Comparison of ENCODE assay signal across 8 cellular contexts in genomic region chr1:39955547-39956539, GRCh38. TPM values are rescaled to one million over a fixed set of nuclear protein-coding genes. Genes with fewer than 3 reads are reported as not detected.
A peak's percentile ranks its signal among the peaks of the same experiment; 100 is the strongest.
DNase-seq lines count a peak whose midpoint lies in the region; ATAC-seq and TF ChIP-seq lines count a peak whose summit lies in the region.

No MANE protein-coding gene starts in this region.

- H3K9me3 ChIP-seq in liver (ENCODE audit: control insufficient read depth in 4 of 4, low read length in 3 of 4) = no peaks in the 10 kb centered on the region

- H3K36me3 ChIP-seq in liver (ENCODE audit: control insufficient read depth in 4 of 4, insufficient read depth in 3 of 4, low read depth in 1 of 4, low read length in 3 of 4) = peaks cover 0 to 12% (median 4%) of the 10 kb centered on the region in 4 donors

- H3K27me3 ChIP-seq in liver (ENCODE audit: control insufficient read depth in 4 of 4, insufficient read depth in 4 of 4, low read length in 3 of 4) = no peaks in the 10 kb centered on the region

- WGBS in liver = 7% methylated on average over 36 of the region's 36 CpGs

- DNase-seq in GM12865 (ENCODE audit: low read depth) (peak; percentile 77), NCI-H1694 (lab: John Stamatoyannopoulos, UW) (peak; percentile 100), UCSD-AML1 (lab: John Stamatoyannopoulos, UW; ENCODE audit: unreplicated experiment) (peak; percentile 37), cardiac fibroblast (ENCODE audit: low read depth in 2 of 2) (peak; percentile 44 to 63), islet precursor cell (no peak)
- DNase-seq in stimulated activated CD8-positive, alpha-beta memory T cell treated with anti-CD3 and anti-CD28 coated beads, Interleukin-12 subunit alpha, Interleukin-12 subunit beta, amount 100 ng/mL, for 4 hours (ENCODE audit: low read depth) = peak; percentile 48

- TF ChIP-seq RAD21 in liver (IDR thresholded peaks at IDR 0.05) = no peak

- TF ChIP-seq CTCF in GM12865 (IDR thresholded peaks at IDR 0.05; ENCODE audit: insufficient read depth, low read depth, low read length, missing control alignments) (no peak), cardiac fibroblast (IDR thresholded peaks at IDR 0.05; ENCODE audit: low read depth, low read length) (no peak), liver (IDR thresholded peaks at IDR 0.05; ENCODE audit: low read depth, low read length, missing input control) (no peak)

- peak overlapping the region in 1 of 2 donors; percentile 11 for H3K27ac ChIP-seq in liver (ENCODE audit: low read depth in 1 of 2, low read length in 2 of 2)

- H3K4me3 ChIP-seq in GM12865 (ENCODE audit: low read depth, low read length) (peak overlapping the region; percentile 88), cardiac fibroblast (replicated peaks in 1 of 2; ENCODE audit: low read depth in 2 of 2, low read length in 2 of 2) (peak overlapping the region; percentile 61 to 63), liver (ENCODE audit: low read depth in 1 of 3, low read length in 3 of 3) (peak overlapping the region; percentile 70 to 91 (median 88))

- H3K9ac ChIP-seq in liver (ENCODE audit: low read depth in 1 of 2, low read length in 2 of 2) = peak overlapping the region; percentile 67 to 77

- peaks cover 8 to 60% (median 46%) of the 10 kb centered on the region in 4 donors for H3K4me1 ChIP-seq in liver (ENCODE audit: control insufficient read depth in 4 of 4, insufficient read depth in 4 of 4, low read length in 3 of 4)

- ATAC-seq in HG02642 (IDR thresholded peaks at IDR 0.05; ENCODE audit: poor library complexity, unreplicated experiment) = peak; percentile 33

TF ChIP-seq in liver, 16 proteins besides CTCF, POLR2A, EP300 and RAD21:
- TF ChIP-seq REST (IDR thresholded peaks at IDR 0.05) = no peak
- no peak for TF ChIP-seq NR2F2 (IDR thresholded peaks at IDR 0.05)
- TF ChIP-seq SP1 (IDR thresholded peaks at IDR 0.05) = no peak
- TF ChIP-seq FOXA1 (IDR thresholded peaks at IDR 0.05) = no peak
- no peak for TF ChIP-seq ZBTB33 (IDR thresholded peaks at IDR 0.05)
- TF ChIP-seq EGR1 (IDR thresholded peaks at IDR 0.05; ENCODE audit: low read depth in 2 of 2) = no peak
- no peak for TF ChIP-seq MAX (IDR thresholded peaks at IDR 0.05)
- TF ChIP-seq JUND (IDR thresholded peaks at IDR 0.05) = no peak
- TF ChIP-seq ATF3 (IDR thresholded peaks at IDR 0.05) = no peak

RNA-seq across cellular contexts. Expression of gene MFSD2A, which starts 0.9 kb away (rescaled TPM):
- 100 to 1,000 TPM in 1 of 2 donors, under 1 TPM in 1; 0.37 to 294 TPM for total RNA-seq in liver
- 100 to 1,000 TPM in 1 of 2 donors, 10 to 100 TPM in 1; 84.3 to 257 TPM for polyA plus RNA-seq in liver

RNA-seq across cellular contexts. Expression of gene MYCL, which starts 54.1 kb away (rescaled TPM):
- 1 to 10 TPM; 1.8 to 6.6 TPM for total RNA-seq in liver
- polyA plus RNA-seq in liver = 1 to 10 TPM; 2.4 to 2.6 TPM
